ENCODE assay signal across 9 cellular contexts in genomic region chrX:115940888-115941332, GRCh38.
DNase-seq lines count a peak whose midpoint lies in the region; ATAC-seq and TF ChIP-seq lines count a peak whose summit lies in the region.
"Had no signal": no experiment of that assay in that cellular context is flagged by ENCODE, and none has a peak within 500 bp of the region (broad histone marks: within the 10 kb centered on the region; RNA-seq: fewer than 3 reads in every experiment).

No MANE protein-coding gene starts in this region.

- intact Hi-C loops in PC-9 (cut with micrococcal nuclease; ENCODE audit: unreplicated experiment) = loop anchor here (1.0 to 10.0 kb wide), 2 partner anchors 43 to 286 kb away; no protein-coding TSS in a partner anchor
- intact Hi-C loops in activated T-helper 2 cell treated with anti-CD3 and anti-CD28 coated beads, Interferon-gamma antibody, Interleukin-2, Interleukin-4, amounts not matched to agents 10 μg/mL and 5 μg/mL and 100 μg/mL, durations not matched to agents 14 hours and 24 hours and 36 hours (cut with micrococcal nuclease) = no loop called here

- DNase-seq in ELF-1 (ENCODE audit: low read depth, low spot score) = peak; percentile 79
- peak in 1 of 2 experiments; percentile 81 for DNase-seq in HL-60 (ENCODE audit: low read depth in 1 of 2, low spot score in 1 of 2)
- peak; percentile 81 to 82 for DNase-seq in PC-9
- peak; percentile 77 for DNase-seq in fibroblast of the aortic adventitia (ENCODE audit: low read depth)
- DNase-seq in renal cortical epithelial cell (ENCODE audit: low read depth) = peak; percentile 49
- DNase-seq in stimulated activated CD4-positive, alpha-beta T cell treated with anti-CD3 and anti-CD28 coated beads, Interleukin-1b, Interleukin-23, amount 100 ng/mL, for 48 hours = no peak
- DNase-seq in activated T-helper 2 cell treated with anti-CD3 and anti-CD28 coated beads, Interferon-gamma antibody, Interleukin-2, Interleukin-4, amounts not matched to agents 10 μg/mL and 5 μg/mL and 100 μg/mL, durations not matched to agents 14 hours and 24 hours and 36 hours (ENCODE audit: low spot score) = no peak

- H3K4me2 ChIP-seq in PC-9 = peak overlapping the region; percentile 60

- no peaks in the 10 kb centered on the region for H3K36me3 Mint-ChIP-seq in activated T-helper 2 cell treated with anti-CD3 and anti-CD28 coated beads, Interferon-gamma antibody, Interleukin-2, Interleukin-4, amounts not matched to agents 10 μg/mL and 5 μg/mL and 100 μg/mL, durations not matched to agents 14 hours and 24 hours and 36 hours (ENCODE audit: low read depth)

- CTCF ChIA-PET in PC-9 (lab: Charles Lee) = no interaction called here

- H3K9me3 Mint-ChIP-seq in activated T-helper 2 cell treated with anti-CD3 and anti-CD28 coated beads, Interferon-gamma antibody, Interleukin-2, Interleukin-4, amounts not matched to agents 10 μg/mL and 5 μg/mL and 100 μg/mL, durations not matched to agents 14 hours and 24 hours and 36 hours = no peaks in the 10 kb centered on the region

- TF ChIP-seq CTCF in HL-60 (IDR thresholded peaks at IDR 0.05; ENCODE audit: insufficient read depth, low read length) = no peak
- peak; percentile 78 for TF ChIP-seq CTCF in PC-9 (conservative IDR thresholded peaks at IDR 0.05)
- peak; percentile 36 for TF ChIP-seq CTCF in fibroblast of the aortic adventitia (IDR thresholded peaks at IDR 0.05; ENCODE audit: insufficient read depth, low read length)

- H3K27ac Mint-ChIP-seq in activated T-helper 2 cell treated with anti-CD3 and anti-CD28 coated beads, Interferon-gamma antibody, Interleukin-2, Interleukin-4, amounts not matched to agents 10 μg/mL and 5 μg/mL and 100 μg/mL, durations not matched to agents 14 hours and 24 hours and 36 hours = no peak overlapping the region

- H3K4me1 ChIP-seq in PC-9 (replicated peaks; ENCODE audit: insufficient read depth) = peaks cover 28% of the 10 kb centered on the region

- no peaks in the 10 kb centered on the region for H3K9me2 ChIP-seq in PC-9 (ENCODE audit: insufficient read depth)

- POLR2A ChIA-PET in PC-9 (lab: Charles Lee; ENCODE audit: unreplicated experiment) = no interaction called here

- 0 out of 2 replicates have a peak, but pooled peaks cover 5% of the 10 kb centered on the region for H4K20me1 ChIP-seq in PC-9 (ENCODE audit: insufficient read depth)

- no TSS peak for BruUV-seq in PC-9 (replicated peaks; lab: Mats Ljungman, UMichigan)

- no peaks in the 10 kb centered on the region for H3K27me3 Mint-ChIP-seq in activated T-helper 2 cell treated with anti-CD3 and anti-CD28 coated beads, Interferon-gamma antibody, Interleukin-2, Interleukin-4, amounts not matched to agents 10 μg/mL and 5 μg/mL and 100 μg/mL, durations not matched to agents 14 hours and 24 hours and 36 hours (ENCODE audit: low read depth)

- no peak overlapping the region for H2AFZ ChIP-seq in PC-9

- 0 out of 2 replicates have a peak, but pooled peaks cover 3% of the 10 kb centered on the region for H3K36me3 ChIP-seq in PC-9 (ENCODE audit: low read depth)

- H3K79me2 ChIP-seq in PC-9 (ENCODE audit: low read depth) = peaks cover 18% of the 10 kb centered on the region

- no peaks in the 10 kb centered on the region for H3K4me1 Mint-ChIP-seq in activated T-helper 2 cell treated with anti-CD3 and anti-CD28 coated beads, Interferon-gamma antibody, Interleukin-2, Interleukin-4, amounts not matched to agents 10 μg/mL and 5 μg/mL and 100 μg/mL, durations not matched to agents 14 hours and 24 hours and 36 hours (ENCODE audit: low read depth)

- no peak overlapping the region for H3K4me3 ChIP-seq in HL-60 (replicated peaks; ENCODE audit: insufficient read depth, low read length)
- peak overlapping the region; percentile 39; the same call in 1 of the 2 replicates for H3K4me3 ChIP-seq in PC-9
- no peak overlapping the region for H3K4me3 ChIP-seq in fibroblast of the aortic adventitia (ENCODE audit: low read depth, low read length)
- H3K4me3 ChIP-seq: SK-N-MC had no signal

- 0 out of 2 replicates have a peak overlapping the region, but pooled peaks have one; percentile 17 for H3K27ac ChIP-seq in HL-60 (replicated peaks)
- peak overlapping the region; percentile 25; the same call in 1 of the 2 replicates for H3K27ac ChIP-seq in PC-9
- H3K27ac ChIP-seq: SK-N-MC had no signal

- H3F3A ChIP-seq in PC-9 (ENCODE audit: insufficient read depth, low read depth) = peaks cover 17% of the 10 kb centered on the region

- no peaks in the 10 kb centered on the region for H3K9me3 ChIP-seq in PC-9 (ENCODE audit: insufficient read depth, low read depth)

- H3K27me3 ChIP-seq in HL-60 (ENCODE audit: insufficient read depth, poor library complexity, severe bottlenecking) (no peaks in the 10 kb centered on the region), PC-9 (ENCODE audit: insufficient read depth, low read depth) (no peaks in the 10 kb centered on the region)

- H3K4me3 Mint-ChIP-seq in activated T-helper 2 cell treated with anti-CD3 and anti-CD28 coated beads, Interferon-gamma antibody, Interleukin-2, Interleukin-4, amounts not matched to agents 10 μg/mL and 5 μg/mL and 100 μg/mL, durations not matched to agents 14 hours and 24 hours and 36 hours (ENCODE audit: low read depth) = no peak overlapping the region

- peak; percentile 47 for ATAC-seq in GM21360 (IDR thresholded peaks at IDR 0.05; ENCODE audit: unreplicated experiment)

Comparison
In these comparisons a context has a peak if more than half of its experiments do, and no peak if none do; other contexts are left out.
1. DNase-seq: peak in ELF-1 (single experiment), PC-9 (2 of 2), fibroblast of the aortic adventitia (single experiment) and renal cortical epithelial cell (single experiment); none in stimulated activated CD4-positive, alpha-beta T cell treated with anti-CD3 and anti-CD28 coated beads, Interleukin-1b, Interleukin-23, amount 100 ng/mL, for 48 hours (single experiment) and activated T-helper 2 cell treated with anti-CD3 and anti-CD28 coated beads, Interferon-gamma antibody, Interleukin-2, Interleukin-4, amounts not matched to agents 10 μg/mL and 5 μg/mL and 100 μg/mL, durations not matched to agents 14 hours and 24 hours and 36 hours (single experiment).